Comparison of ENCODE assay signal across 8 cellular contexts in genomic region chr2:152718047-152718908, GRCh38.
DNase-seq lines count a peak whose midpoint lies in the region; ATAC-seq and TF ChIP-seq lines count a peak whose summit lies in the region.

Gene ARL6IP6 (plus strand): TSS chr2:152718620. CDS start chr2:152718625, 5 bp downstream.

- H3K27me3 Mint-ChIP-seq in activated naive CD4-positive, alpha-beta T cell treated with anti-CD3 and anti-CD28 coated beads, Interleukin-2, amount 50 U/mL, for 24 hours: no peaks in the 10 kb centered on the region

- DNase-seq in GM10266 (ENCODE audit: extremely low spot score): peak; percentile 82
- DNase-seq in NCI-H1092 treated with DMSO at 0.1 percent for 48 hours (lab: John Stamatoyannopoulos, UW): peak; percentile 89
- DNase-seq in germinal center (ENCODE audit: low spot score): peak; percentile 90
- DNase-seq in nucleus accumbens (lab: John Stamatoyannopoulos, UW): peak in 55 of 56 donors; percentile 64 to 99 (median 94)
- peak; percentile 96 for DNase-seq in superior temporal gyrus (ENCODE audit: extremely low spot score)

- H3K27ac Mint-ChIP-seq in activated naive CD4-positive, alpha-beta T cell treated with anti-CD3 and anti-CD28 coated beads, Interleukin-2, amount 50 U/mL, for 24 hours: peak within 1 kb of the TSS; percentile 100

- ATAC-seq in HG02623 (IDR thresholded peaks at IDR 0.05; ENCODE audit: unreplicated experiment) (peak; percentile 61), SK-N-SH treated with all-trans-retinoic acid at 6 μM for 48 hours (peak; percentile 88)

- H3K4me3 Mint-ChIP-seq in activated naive CD4-positive, alpha-beta T cell treated with anti-CD3 and anti-CD28 coated beads, Interleukin-2, amount 50 U/mL, for 24 hours: peak within 1 kb of the TSS; percentile 100

- peaks cover 65% of the 10 kb centered on the region for H3K4me1 Mint-ChIP-seq in activated naive CD4-positive, alpha-beta T cell treated with anti-CD3 and anti-CD28 coated beads, Interleukin-2, amount 50 U/mL, for 24 hours

- no peak for TF ChIP-seq CTCF in GM10266 (IDR thresholded peaks at IDR 0.05; ENCODE audit: control insufficient read depth, insufficient read depth, low read depth, missing control alignments)

- peaks cover 17% of the 10 kb centered on the region for H3K36me3 Mint-ChIP-seq in activated naive CD4-positive, alpha-beta T cell treated with anti-CD3 and anti-CD28 coated beads, Interleukin-2, amount 50 U/mL, for 24 hours

- no peaks in the 10 kb centered on the region for H3K9me3 Mint-ChIP-seq in activated naive CD4-positive, alpha-beta T cell treated with anti-CD3 and anti-CD28 coated beads, Interleukin-2, amount 50 U/mL, for 24 hours

TF ChIP-seq in SK-N-SH treated with all-trans-retinoic acid at 6 μM for 48 hours, 23 proteins besides CTCF, POLR2A, EP300 and RAD21:
- 0 out of 2 replicates have a peak, but pooled peaks have one; percentile 58 for TF ChIP-seq GLIS3 (CRISPR knock-in tag; IDR thresholded peaks at IDR 0.05)
- TF ChIP-seq TSHZ2 (CRISPR knock-in tag; IDR thresholded peaks at IDR 0.05): 0 out of 2 replicates have a peak, but pooled peaks have one; percentile 41
- TF ChIP-seq ESRRG (CRISPR knock-in tag; IDR thresholded peaks at IDR 0.05): no peak

Comparison
In these comparisons a context has a peak if more than half of its experiments do, and no peak if none do; other contexts are left out.
1. Peak in every context shown above with its lines: DNase-seq and ATAC-seq.